ENCODE assay signal across 1 cellular context in the genomic region with DNA sequence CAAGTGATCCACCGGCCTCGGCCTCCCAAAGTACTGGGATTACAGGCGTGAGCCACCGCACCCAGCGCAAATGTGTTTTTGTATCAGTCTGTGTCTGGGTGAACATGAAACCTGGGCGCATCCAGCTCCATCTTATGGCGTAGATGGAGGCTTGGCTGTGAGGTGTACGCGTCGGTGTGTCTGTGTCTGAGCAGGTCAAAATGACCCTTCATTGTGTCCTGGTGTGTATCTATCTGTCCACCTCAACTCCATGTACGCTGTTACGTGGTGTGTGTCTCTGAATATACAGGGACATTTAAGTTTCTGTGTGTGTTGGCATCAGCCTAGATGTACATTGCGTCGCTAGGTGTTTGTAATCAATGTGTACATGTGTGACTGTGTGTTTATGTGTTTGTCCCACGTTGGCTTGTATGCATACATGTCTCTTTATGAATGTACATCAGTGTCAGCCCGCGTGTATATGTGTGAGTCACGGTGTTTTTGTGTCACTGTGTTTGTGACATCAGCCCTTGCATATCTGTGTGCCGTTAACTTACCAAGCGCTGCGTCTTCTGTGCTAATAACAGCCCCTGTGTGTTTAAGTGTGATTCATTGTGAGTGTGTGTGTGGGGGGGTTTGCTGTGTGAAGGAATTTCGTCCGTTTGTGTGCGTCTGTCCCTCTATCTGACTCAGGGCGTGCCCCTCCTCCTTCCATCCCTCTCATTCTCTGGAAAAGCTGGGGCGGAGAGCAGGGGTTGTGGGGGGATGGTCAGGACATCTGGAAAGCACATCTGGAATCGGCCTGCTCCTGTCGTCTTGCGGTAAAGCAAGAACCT.
TF ChIP-seq lines count a peak whose summit lies in the region.

No MANE protein-coding gene starts in this region.

TF ChIP-seq in HepG2, 621 proteins besides CTCF, POLR2A, EP300 and RAD21 (continued from another document):
- TF ChIP-seq, protein P1, sequence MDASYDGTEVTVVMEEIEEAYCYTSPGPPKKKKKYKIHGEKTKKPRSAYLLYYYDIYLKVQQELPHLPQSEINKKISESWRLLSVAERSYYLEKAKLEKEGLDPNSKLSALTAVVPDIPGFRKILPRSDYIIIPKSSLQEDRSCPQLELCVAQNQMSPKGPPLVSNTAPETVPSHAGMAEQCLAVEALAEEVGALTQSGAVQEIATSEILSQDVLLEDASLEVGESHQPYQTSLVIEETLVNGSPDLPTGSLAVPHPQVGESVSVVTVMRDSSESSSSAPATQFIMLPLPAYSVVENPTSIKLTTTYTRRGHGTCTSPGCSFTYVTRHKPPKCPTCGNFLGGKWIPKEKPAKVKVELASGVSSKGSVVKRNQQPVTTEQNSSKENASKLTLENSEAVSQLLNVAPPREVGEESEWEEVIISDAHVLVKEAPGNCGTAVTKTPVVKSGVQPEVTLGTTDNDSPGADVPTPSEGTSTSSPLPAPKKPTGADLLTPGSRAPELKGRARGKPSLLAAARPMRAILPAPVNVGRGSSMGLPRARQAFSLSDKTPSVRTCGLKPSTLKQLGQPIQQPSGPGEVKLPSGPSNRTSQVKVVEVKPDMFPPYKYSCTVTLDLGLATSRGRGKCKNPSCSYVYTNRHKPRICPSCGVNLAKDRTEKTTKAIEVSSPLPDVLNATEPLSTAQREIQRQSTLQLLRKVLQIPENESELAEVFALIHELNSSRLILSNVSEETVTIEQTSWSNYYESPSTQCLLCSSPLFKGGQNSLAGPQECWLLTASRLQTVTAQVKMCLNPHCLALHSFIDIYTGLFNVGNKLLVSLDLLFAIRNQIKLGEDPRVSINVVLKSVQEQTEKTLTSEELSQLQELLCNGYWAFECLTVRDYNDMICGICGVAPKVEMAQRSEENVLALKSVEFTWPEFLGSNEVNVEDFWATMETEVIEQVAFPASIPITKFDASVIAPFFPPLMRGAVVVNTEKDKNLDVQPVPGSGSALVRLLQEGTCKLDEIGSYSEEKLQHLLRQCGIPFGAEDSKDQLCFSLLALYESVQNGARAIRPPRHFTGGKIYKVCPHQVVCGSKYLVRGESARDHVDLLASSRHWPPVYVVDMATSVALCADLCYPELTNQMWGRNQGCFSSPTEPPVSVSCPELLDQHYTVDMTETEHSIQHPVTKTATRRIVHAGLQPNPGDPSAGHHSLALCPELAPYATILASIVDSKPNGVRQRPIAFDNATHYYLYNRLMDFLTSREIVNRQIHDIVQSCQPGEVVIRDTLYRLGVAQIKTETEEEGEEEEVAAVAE (CRISPR knock-in tag; IDR thresholded peaks at IDR 0.05; ENCODE audit: borderline replicate concordance) = 0 out of 2 replicates have a peak, but pooled peaks have one; percentile 10
- TF ChIP-seq GFI1 (CRISPR knock-in tag; IDR thresholded peaks at IDR 0.05; ENCODE audit: borderline replicate concordance) = no peak
